ENCODE assay signal across 8 cellular contexts in the genomic region with DNA sequence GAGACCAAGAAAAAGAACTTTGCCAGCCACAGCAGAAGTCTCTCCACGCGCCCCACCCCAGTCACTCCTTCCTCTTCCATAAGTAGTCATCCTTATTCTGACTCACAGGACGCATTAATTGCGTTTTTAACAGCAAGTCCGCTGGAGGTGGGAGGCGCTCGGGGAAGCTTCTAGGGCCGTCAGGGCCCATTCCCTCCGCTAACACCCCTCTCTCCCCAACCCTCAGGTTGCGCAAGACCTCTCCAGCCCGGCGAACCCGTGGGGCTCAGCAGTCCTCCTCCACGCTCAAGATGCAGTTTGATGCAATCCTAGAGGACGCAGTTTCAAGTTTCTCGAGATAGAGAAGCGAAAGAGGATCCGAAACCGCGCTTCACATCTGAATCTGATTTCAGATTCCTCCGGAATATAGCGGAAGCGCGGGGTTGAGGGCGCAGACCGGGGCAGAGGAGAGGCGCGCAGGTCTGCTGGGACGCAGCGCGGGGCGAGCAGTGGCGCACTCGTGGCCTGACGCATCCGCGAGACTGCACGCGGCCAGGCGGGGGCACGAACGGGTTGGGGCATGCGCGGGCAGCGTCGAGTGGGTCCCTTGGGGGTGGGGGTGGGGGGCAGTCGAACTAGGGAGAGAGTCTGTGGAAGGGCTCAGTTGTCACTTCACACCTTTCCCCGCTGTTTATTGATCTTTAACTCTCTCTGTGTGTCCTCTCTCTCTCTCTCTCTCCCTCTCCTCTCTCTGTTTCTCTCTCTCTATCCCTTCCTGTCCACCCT. TPM values are rescaled to one million over a fixed set of nuclear protein-coding genes. Genes with fewer than 3 reads are reported as not detected.
DNase-seq lines count a peak whose midpoint lies in the region; ATAC-seq and TF ChIP-seq lines count a peak whose summit lies in the region.

No MANE protein-coding gene starts in this region.

- H3K79me2 ChIP-seq in OCI-LY3 (ENCODE audit: low read length), result no peaks in the 10 kb centered on the region

- H3K9me3 Mint-ChIP-seq in activated T-helper 1 cell treated with anti-CD3 and anti-CD28 coated beads, Interleukin-12 subunit alpha, Interleukin-12 subunit beta, Interleukin-2, Interleukin-4 antibody, amounts not matched to agents 30 ng/mL and 10 ng/mL and 1 ng/mL, durations not matched to agents 14 hours and 24 hours and 36 hours, result no peaks in the 10 kb centered on the region
- H3K9me3 Mint-ChIP-seq in natural killer cell, result no peaks in the 10 kb centered on the region

- H3K4me3 ChIP-seq in OCI-LY3 (ENCODE audit: low read length) (peak overlapping the region; percentile 64), fibroblast of the aortic adventitia (ENCODE audit: low read depth, low read length) (peak overlapping the region; percentile 67)

- no peaks in the 10 kb centered on the region for H3K9me3 ChIP-seq in OCI-LY3 (ENCODE audit: insufficient read depth, low read length)

- peaks cover 14% of the 10 kb centered on the region for H3K4me1 Mint-ChIP-seq in activated T-helper 1 cell treated with anti-CD3 and anti-CD28 coated beads, Interleukin-12 subunit alpha, Interleukin-12 subunit beta, Interleukin-2, Interleukin-4 antibody, amounts not matched to agents 30 ng/mL and 10 ng/mL and 1 ng/mL, durations not matched to agents 14 hours and 24 hours and 36 hours (ENCODE audit: low read depth)
- peaks cover 9 to 11% of the 10 kb centered on the region in 2 donors for H3K4me1 Mint-ChIP-seq in natural killer cell

- no peak overlapping the region for H2AFZ ChIP-seq in OCI-LY3 (ENCODE audit: low read depth, low read length)

- peak overlapping the region; percentile 74 for H3K27ac Mint-ChIP-seq in activated T-helper 1 cell treated with anti-CD3 and anti-CD28 coated beads, Interleukin-12 subunit alpha, Interleukin-12 subunit beta, Interleukin-2, Interleukin-4 antibody, amounts not matched to agents 30 ng/mL and 10 ng/mL and 1 ng/mL, durations not matched to agents 14 hours and 24 hours and 36 hours
- peak overlapping the region in 1 of 2 donors; percentile 66 for H3K27ac Mint-ChIP-seq in natural killer cell

- no peaks in the 10 kb centered on the region for H3K36me3 ChIP-seq in OCI-LY3 (replicated peaks; ENCODE audit: low read depth, low read length)

- H3K36me3 Mint-ChIP-seq in activated T-helper 1 cell treated with anti-CD3 and anti-CD28 coated beads, Interleukin-12 subunit alpha, Interleukin-12 subunit beta, Interleukin-2, Interleukin-4 antibody, amounts not matched to agents 30 ng/mL and 10 ng/mL and 1 ng/mL, durations not matched to agents 14 hours and 24 hours and 36 hours (ENCODE audit: low read depth), result no peaks in the 10 kb centered on the region
- no peaks in the 10 kb centered on the region for H3K36me3 Mint-ChIP-seq in natural killer cell

- peaks cover 25% of the 10 kb centered on the region for H3K4me1 ChIP-seq in OCI-LY3 (ENCODE audit: low read length)

- peaks cover 49% of the 10 kb centered on the region for H3K27me3 ChIP-seq in OCI-LY3 (ENCODE audit: low read depth, low read length)

- intact Hi-C loops in activated T-helper 1 cell treated with anti-CD3 and anti-CD28 coated beads, Interleukin-12 subunit alpha, Interleukin-12 subunit beta, Interleukin-2, Interleukin-4 antibody, amounts not matched to agents 30 ng/mL and 10 ng/mL and 1 ng/mL, durations not matched to agents 14 hours and 24 hours and 36 hours (cut with micrococcal nuclease), result loop anchor here (2.0 kb wide), 1 partner anchor 38 kb away; a partner anchor contains a TSS
- intact Hi-C loops in natural killer cell (cut with micrococcal nuclease), result no loop called here

- H3K27me3 Mint-ChIP-seq in activated T-helper 1 cell treated with anti-CD3 and anti-CD28 coated beads, Interleukin-12 subunit alpha, Interleukin-12 subunit beta, Interleukin-2, Interleukin-4 antibody, amounts not matched to agents 30 ng/mL and 10 ng/mL and 1 ng/mL, durations not matched to agents 14 hours and 24 hours and 36 hours (ENCODE audit: insufficient read depth), result peaks cover 13% of the 10 kb centered on the region
- H3K27me3 Mint-ChIP-seq in natural killer cell (ENCODE audit: low read depth in 2 of 2), result peaks cover 14 to 20% of the 10 kb centered on the region in 2 donors

- ATAC-seq in GM19324 (IDR thresholded peaks at IDR 0.05; ENCODE audit: low FRiP score, unreplicated experiment) (peak; percentile 89), HG03439 (IDR thresholded peaks at IDR 0.05; ENCODE audit: unreplicated experiment) (peak; percentile 93), natural killer cell (peak; percentile 55 to 83 (median 75))

- DNase-seq in COLO829 (ENCODE audit: low spot score) (peak; percentile 27), fibroblast of the aortic adventitia (ENCODE audit: low read depth) (peak; percentile 94), natural killer cell (no peak), stromal cell of bone marrow (ENCODE audit: low read depth) (peak; percentile 78)
- peak; percentile 44 for DNase-seq in activated T-helper 1 cell treated with anti-CD3 and anti-CD28 coated beads, Interleukin-12 subunit alpha, Interleukin-12 subunit beta, Interleukin-2, Interleukin-4 antibody, amounts not matched to agents 30 ng/mL and 10 ng/mL and 1 ng/mL, durations not matched to agents 14 hours and 24 hours and 36 hours (ENCODE audit: low spot score)

- peak overlapping the region; percentile 76 for H3K4me3 Mint-ChIP-seq in activated T-helper 1 cell treated with anti-CD3 and anti-CD28 coated beads, Interleukin-12 subunit alpha, Interleukin-12 subunit beta, Interleukin-2, Interleukin-4 antibody, amounts not matched to agents 30 ng/mL and 10 ng/mL and 1 ng/mL, durations not matched to agents 14 hours and 24 hours and 36 hours
- peak overlapping the region; percentile 45 for H3K4me3 Mint-ChIP-seq in natural killer cell

- H3K27ac ChIP-seq in OCI-LY3 (ENCODE audit: low read length), result no peak overlapping the region

- peak overlapping the region; percentile 14; the same call in 1 of the 2 replicates for H3K9ac ChIP-seq in OCI-LY3 (ENCODE audit: low read length)

- H4K20me1 ChIP-seq in OCI-LY3 (ENCODE audit: insufficient read depth, low read length), result peaks cover 5% of the 10 kb centered on the region; the same call in 1 of the 2 replicates

- H3K4me2 ChIP-seq in OCI-LY3 (ENCODE audit: low read length), result peak overlapping the region; percentile 88

- no peak for TF ChIP-seq CTCF in OCI-LY3 (IDR thresholded peaks at IDR 0.05; ENCODE audit: low read depth, low read length)
- TF ChIP-seq CTCF in fibroblast of the aortic adventitia (IDR thresholded peaks at IDR 0.05; ENCODE audit: insufficient read depth, low read length), result peak; percentile 8
- no peak for TF ChIP-seq CTCF in natural killer cell (IDR thresholded peaks at IDR 0.05)

RNA-seq across cellular contexts. Expression of a gene that starts 37.8 kb away (rescaled TPM):
- 117 and 122 TPM in 2 replicates for total RNA-seq in activated T-helper 1 cell treated with anti-CD3 and anti-CD28 coated beads, Interleukin-12 subunit alpha, Interleukin-12 subunit beta, Interleukin-2, Interleukin-4 antibody, amounts not matched to agents 30 ng/mL and 10 ng/mL and 1 ng/mL, durations not matched to agents 14 hours and 24 hours and 36 hours
- total RNA-seq in fibroblast of the aortic adventitia (ENCODE audit: low replicate concordance) (615 and 2,167 TPM in 2 replicates), natural killer cell (100 to 1,000 TPM; 324 to 488 (median 428) TPM)
